Comparison of ENCODE assay signal across 16 cellular contexts in the genomic region with DNA sequence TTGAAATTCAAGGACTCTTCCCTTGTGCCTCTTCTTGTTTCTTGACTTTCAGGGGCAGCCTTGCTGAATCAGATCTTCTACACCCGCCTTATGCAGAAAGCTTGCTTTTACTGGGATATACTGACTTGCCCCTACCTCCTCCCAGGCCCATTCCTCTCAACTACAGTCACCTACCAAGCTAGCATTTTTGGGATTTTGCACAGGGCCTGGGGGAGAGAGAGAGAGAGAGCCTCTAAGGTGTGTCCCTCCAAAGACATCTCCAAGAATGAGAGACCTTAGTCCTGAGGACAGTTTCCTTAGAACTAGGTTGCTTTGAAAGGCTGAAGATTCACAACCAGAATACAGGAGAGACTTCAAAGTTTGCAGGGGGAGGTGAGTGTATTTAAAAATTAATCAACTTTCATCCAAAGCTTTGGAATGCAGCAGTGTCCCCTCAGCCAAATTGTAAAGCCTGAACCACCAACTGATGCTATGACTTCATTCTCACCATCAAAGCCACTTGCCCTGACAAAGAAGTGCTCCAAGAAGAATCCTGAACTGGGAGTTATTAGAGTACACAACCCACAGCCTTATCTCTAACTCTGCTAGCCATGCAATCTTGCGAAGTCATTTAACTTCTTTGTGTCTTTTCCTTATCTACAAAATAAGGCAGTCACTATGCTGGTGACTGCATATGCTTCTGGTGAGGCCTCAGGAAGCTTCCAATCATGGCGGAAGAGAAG.
DNase-seq lines count a peak whose midpoint lies in the region; ATAC-seq, FAIRE-seq and TF ChIP-seq lines count a peak whose summit lies in the region.
"Had no signal": no experiment of that assay in that cellular context is flagged by ENCODE, and none has a peak within 500 bp of the region (broad histone marks: within the 10 kb centered on the region; RNA-seq: fewer than 3 reads in every experiment).

No MANE protein-coding gene starts in this region.

- H3K9me3 Mint-ChIP-seq in T-helper 1 cell treated with Interleukin-12 subunit alpha and Interleukin-12 subunit beta and Interleukin-4 antibody, amounts not matched to agents 30 μg/mL and 1 μg/mL, for 36 hours = peaks cover 15% of the 10 kb centered on the region
- H3K9me3 Mint-ChIP-seq in activated T-helper 2 cell treated with anti-CD3 and anti-CD28 coated beads, Interferon-gamma antibody, Interleukin-2, Interleukin-4, amounts not matched to agents 10 μg/mL and 5 μg/mL and 100 μg/mL, durations not matched to agents 14 hours and 24 hours and 36 hours = peaks cover 18% of the 10 kb centered on the region
- H3K9me3 Mint-ChIP-seq: CD8-positive, alpha-beta T cell had no signal

- no peaks in the 10 kb centered on the region for H4K20me1 ChIP-seq in HepG2 (ENCODE audit: insufficient read depth, low read length)

- H3K4me3 Mint-ChIP-seq in T-helper 1 cell treated with Interleukin-12 subunit alpha and Interleukin-12 subunit beta and Interleukin-4 antibody, amounts not matched to agents 30 μg/mL and 1 μg/mL, for 36 hours = peak overlapping the region; percentile 5
- H3K4me3 Mint-ChIP-seq in activated T-helper 2 cell treated with anti-CD3 and anti-CD28 coated beads, Interferon-gamma antibody, Interleukin-2, Interleukin-4, amounts not matched to agents 10 μg/mL and 5 μg/mL and 100 μg/mL, durations not matched to agents 14 hours and 24 hours and 36 hours (ENCODE audit: low read depth) = no peak overlapping the region
- H3K4me3 Mint-ChIP-seq: CD8-positive, alpha-beta T cell had no signal

- no peak overlapping the region for H3K9ac ChIP-seq in HepG2 (ENCODE audit: insufficient read depth, low read depth, low read length)
- H3K9ac ChIP-seq: GM23248 had no signal

- DNase-seq in HepG2 (ENCODE audit: low spot score) = no peak
- DNase-seq in right lobe of liver = no peak
- no peak for DNase-seq in activated T-helper 2 cell treated with anti-CD3 and anti-CD28 coated beads, Interferon-gamma antibody, Interleukin-2, Interleukin-4, amounts not matched to agents 10 μg/mL and 5 μg/mL and 100 μg/mL, durations not matched to agents 14 hours and 24 hours and 36 hours (ENCODE audit: low spot score)
- DNase-seq in upper lobe of right lung = no peak
- no peak for DNase-seq in heart left ventricle
- no peak for DNase-seq in RWPE1 (ENCODE audit: low spot score)
- DNase-seq: BE2C; CD8-positive, alpha-beta T cell; GM23248; Karpas-422; NCI-H1105 treated with DMSO at 0.1 percent for 48 hours; NCI-H187 treated with DMSO at 0.1 percent for 48 hours; NCI-H446; NCI-H774; Right ventricle myocardium superior had no signal

- peaks cover 68% of the 10 kb centered on the region for H3K4me1 Mint-ChIP-seq in T-helper 1 cell treated with Interleukin-12 subunit alpha and Interleukin-12 subunit beta and Interleukin-4 antibody, amounts not matched to agents 30 μg/mL and 1 μg/mL, for 36 hours (ENCODE audit: low read depth)
- peaks cover 70% of the 10 kb centered on the region for H3K4me1 Mint-ChIP-seq in activated T-helper 2 cell treated with anti-CD3 and anti-CD28 coated beads, Interferon-gamma antibody, Interleukin-2, Interleukin-4, amounts not matched to agents 10 μg/mL and 5 μg/mL and 100 μg/mL, durations not matched to agents 14 hours and 24 hours and 36 hours (ENCODE audit: low read depth)

- TF ChIP-seq RAD21 in HepG2 (CRISPR knock-in tag; IDR thresholded peaks at IDR 0.05) = no peak

- no peak overlapping the region for H3K4me2 ChIP-seq in HepG2 (ENCODE audit: low read depth, low read length)

- no peak for TF ChIP-seq POLR2A in HepG2 (IDR thresholded peaks at IDR 0.05; ENCODE audit: insufficient read depth in 1 of 2, low read depth in 2 of 2, low read length in 2 of 2)
- no peak for TF ChIP-seq POLR2A in right lobe of liver (IDR thresholded peaks at IDR 0.05)
- no peak for TF ChIP-seq POLR2A in heart left ventricle (IDR thresholded peaks at IDR 0.05)

- H3K27me3 ChIP-seq in HepG2 (ENCODE audit: control insufficient read depth in 1 of 2, insufficient read depth in 2 of 2, low read length in 2 of 2) (no peaks in the 10 kb centered on the region), right lobe of liver (no peaks in the 10 kb centered on the region), upper lobe of right lung (no peaks in the 10 kb centered on the region), heart left ventricle (no peaks in the 10 kb centered on the region)
- H3K27me3 ChIP-seq: BE2C had no signal

- H3K9me3 ChIP-seq in HepG2 (ENCODE audit: low read length) = no peaks in the 10 kb centered on the region
- no peaks in the 10 kb centered on the region for H3K9me3 ChIP-seq in right lobe of liver
- no peaks in the 10 kb centered on the region for H3K9me3 ChIP-seq in upper lobe of right lung
- no peaks in the 10 kb centered on the region for H3K9me3 ChIP-seq in heart left ventricle
- H3K9me3 ChIP-seq: BE2C had no signal

- no peaks in the 10 kb centered on the region for H3K79me2 ChIP-seq in HepG2 (ENCODE audit: insufficient read depth, low read length)

- no peak for FAIRE-seq in HepG2 (lab: Jason Lieb, UNC)

- H3K4me3 ChIP-seq in HepG2 (replicated peaks in 1 of 3; ENCODE audit: insufficient read depth in 1 of 3, low read depth in 2 of 3, low read length in 3 of 3) = no peak overlapping the region
- H3K4me3 ChIP-seq in right lobe of liver = no peak overlapping the region
- no peak overlapping the region for H3K4me3 ChIP-seq in upper lobe of right lung
- no peak overlapping the region for H3K4me3 ChIP-seq in heart left ventricle
- H3K4me3 ChIP-seq: GM23248 had no signal

- POLR2A ChIA-PET in HepG2 (lab: Yijun Ruan, JAX) (no interaction called here), RWPE1 (lab: Yijun Ruan, JAX; ENCODE audit: low non-redundant PET) (no interaction called here)

- no peaks in the 10 kb centered on the region for H3K36me3 ChIP-seq in HepG2 (replicated peaks in 1 of 2; ENCODE audit: control insufficient read depth in 1 of 2, insufficient read depth in 2 of 2, low read length in 2 of 2)
- H3K36me3 ChIP-seq in right lobe of liver = no peaks in the 10 kb centered on the region
- no peaks in the 10 kb centered on the region for H3K36me3 ChIP-seq in upper lobe of right lung
- no peaks in the 10 kb centered on the region for H3K36me3 ChIP-seq in heart left ventricle
- H3K36me3 ChIP-seq: BE2C had no signal

- no TSS peak for BruUV-seq in HepG2 (replicated peaks; lab: Mats Ljungman, UMichigan)

- peak overlapping the region; percentile 78 for H3K27ac Mint-ChIP-seq in T-helper 1 cell treated with Interleukin-12 subunit alpha and Interleukin-12 subunit beta and Interleukin-4 antibody, amounts not matched to agents 30 μg/mL and 1 μg/mL, for 36 hours
- H3K27ac Mint-ChIP-seq in activated T-helper 2 cell treated with anti-CD3 and anti-CD28 coated beads, Interferon-gamma antibody, Interleukin-2, Interleukin-4, amounts not matched to agents 10 μg/mL and 5 μg/mL and 100 μg/mL, durations not matched to agents 14 hours and 24 hours and 36 hours = peak overlapping the region; percentile 52
- H3K27ac Mint-ChIP-seq: CD8-positive, alpha-beta T cell had no signal

- H3K27me3 Mint-ChIP-seq in T-helper 1 cell treated with Interleukin-12 subunit alpha and Interleukin-12 subunit beta and Interleukin-4 antibody, amounts not matched to agents 30 μg/mL and 1 μg/mL, for 36 hours (ENCODE audit: low read depth) = no peaks in the 10 kb centered on the region
- H3K27me3 Mint-ChIP-seq in activated T-helper 2 cell treated with anti-CD3 and anti-CD28 coated beads, Interferon-gamma antibody, Interleukin-2, Interleukin-4, amounts not matched to agents 10 μg/mL and 5 μg/mL and 100 μg/mL, durations not matched to agents 14 hours and 24 hours and 36 hours (ENCODE audit: low read depth) = peaks cover 7% of the 10 kb centered on the region

- in situ Hi-C loops in HepG2 (cut with HindIII; ENCODE audit: extremely low pct_ligation_motif_present, low pct_unique_long_range_greater_than_20kb) = loop anchor here (25.0 kb wide), 1 partner anchor 415 kb away; the partner anchor contains the start of gene SPTSSA

- H3K27ac ChIP-seq in HepG2 (ENCODE audit: extremely low read length, insufficient read depth, low read length) = no peak overlapping the region
- no peak overlapping the region for H3K27ac ChIP-seq in right lobe of liver
- no peak overlapping the region for H3K27ac ChIP-seq in upper lobe of right lung
- H3K27ac ChIP-seq in heart left ventricle = no peak overlapping the region
- H3K27ac ChIP-seq in RWPE1 = no peak overlapping the region
- H3K27ac ChIP-seq: GM23248 had no signal

- H3K4me1 ChIP-seq in HepG2 (ENCODE audit: insufficient read depth, low read length) = peaks cover 80% of the 10 kb centered on the region
- H3K4me1 ChIP-seq in right lobe of liver = no peaks in the 10 kb centered on the region
- H3K4me1 ChIP-seq in upper lobe of right lung = no peaks in the 10 kb centered on the region
- H3K4me1 ChIP-seq in heart left ventricle = peaks cover 0 to 25% (median 0%) of the 10 kb centered on the region in 12 donors
- H3K4me1 ChIP-seq: BE2C had no signal

- H2AFZ ChIP-seq in HepG2 (ENCODE audit: low read length) = no peak overlapping the region
- H2AFZ ChIP-seq: GM23248 had no signal

- peaks cover 23% of the 10 kb centered on the region for H3K36me3 Mint-ChIP-seq in T-helper 1 cell treated with Interleukin-12 subunit alpha and Interleukin-12 subunit beta and Interleukin-4 antibody, amounts not matched to agents 30 μg/mL and 1 μg/mL, for 36 hours (ENCODE audit: low read depth)
- H3K36me3 Mint-ChIP-seq in activated T-helper 2 cell treated with anti-CD3 and anti-CD28 coated beads, Interferon-gamma antibody, Interleukin-2, Interleukin-4, amounts not matched to agents 10 μg/mL and 5 μg/mL and 100 μg/mL, durations not matched to agents 14 hours and 24 hours and 36 hours (ENCODE audit: low read depth) = peaks cover 27% of the 10 kb centered on the region
- H3K36me3 Mint-ChIP-seq: CD8-positive, alpha-beta T cell had no signal

- CTCF ChIA-PET in HepG2 (lab: Yijun Ruan, JAX; ENCODE audit: low intra/inter-chr PET ratio, low total read pairs) (no interaction called here), RWPE1 (lab: Yijun Ruan, JAX) (no interaction called here)

- 100% methylated on average over 3 of the region's 3 CpGs for WGBS in HepG2 (ENCODE audit: low lambda C conversion rate)
- 90% methylated on average over 3 of the region's 3 CpGs for WGBS in right lobe of liver (ENCODE audit: insufficient coverage, low coverage, low lambda C conversion rate, missing lambda C conversion rate)
- WGBS in heart left ventricle, 4 donors = 91 to 96% (median 94%) methylated on average over 3 of the region's 3 CpGs

- intact Hi-C loops in HepG2 (cut with micrococcal nuclease; ENCODE audit: unreplicated experiment) = no loop called here
- intact Hi-C loops in right lobe of liver (cut with DNase I) = no loop called here
- intact Hi-C loops in activated T-helper 2 cell treated with anti-CD3 and anti-CD28 coated beads, Interferon-gamma antibody, Interleukin-2, Interleukin-4, amounts not matched to agents 10 μg/mL and 5 μg/mL and 100 μg/mL, durations not matched to agents 14 hours and 24 hours and 36 hours (cut with micrococcal nuclease) = loop anchor here (1.0 kb wide), 1 partner anchor 29 kb away; no protein-coding TSS in a partner anchor
- intact Hi-C loops in upper lobe of right lung (cut with DNase I) = no loop called here
- intact Hi-C loops in heart left ventricle (cut with DNase I) = no loop called here

- TF ChIP-seq EP300 in HepG2 (IDR thresholded peaks at IDR 0.05; ENCODE audit: low read depth in 2 of 2, low read length in 2 of 2) (no peak), HepG2 (CRISPR knock-in tag; IDR thresholded peaks at IDR 0.05; ENCODE audit: borderline replicate concordance) (no peak)

- ATAC-seq in HepG2 (no peak), right lobe of liver (no peak), upper lobe of right lung (no peak), heart left ventricle (no peak)
- ATAC-seq: CD8-positive, alpha-beta T cell had no signal

- TF ChIP-seq CTCF in HepG2 (CRISPR knock-in tag; IDR thresholded peaks at IDR 0.05) (no peak), right lobe of liver (IDR thresholded peaks at IDR 0.05) (no peak), upper lobe of right lung (IDR thresholded peaks at IDR 0.05) (no peak), heart left ventricle (IDR thresholded peaks at IDR 0.05) (no peak), RWPE1 (conservative IDR thresholded peaks at IDR 0.05; ENCODE audit: low read depth) (no peak)
